ENCODE assay signal across 26 cellular contexts in genomic region chr3:14570864-14571263, GRCh38. TPM values are rescaled to one million over a fixed set of nuclear protein-coding genes. Genes with fewer than 3 reads are reported as not detected.
"Had no signal": no experiment of that assay in that cellular context is flagged by ENCODE, and none has a peak within 500 bp of the region (broad histone marks: within the 10 kb centered on the region; RNA-seq: fewer than 3 reads in every experiment).

No MANE protein-coding gene starts in this region.

- H3K27me3 ChIP-seq: gastrocnemius medialis, ovary, right lobe of liver, vagina had no signal

- H3K4me3 ChIP-seq: coronary artery, gastrocnemius medialis, left lung, lower lobe of right lung, mucosa of descending colon, ovary, right lobe of liver, thoracic aorta, vagina had no signal

- DNase-seq: activated CD4-positive, alpha-beta memory T cell treated with anti-CD3 and anti-CD28 coated beads for 36 hours; activated CD4-positive, alpha-beta T cell treated with anti-CD3 and anti-CD28 coated beads, Interleukin-2, amount 10 ng/mL, durations not matched to agents 24 days and 14 days; activated CD8-positive, alpha-beta memory T cell treated with anti-CD3 and anti-CD28 coated beads, Interleukin-2, amount 50 U/mL, for 48 hours; activated gamma-delta T cell treated with Interleukin-2 at 50 U/mL for 16 hours; activated naive CD4-positive, alpha-beta T cell treated with anti-CD3 and anti-CD28 coated beads, Interleukin-2, amount 50 U/mL, for 16 hours; activated T-cell treated with anti-CD3 and anti-CD28 coated beads, Interleukin-2, amount 50 U/mL, for 4 hours; amniotic stem cell; brain microvascular endothelial cell; effector memory CD8-positive, alpha-beta T cell; erythroblast; gastrocnemius medialis; glutamatergic neuron; lower lobe of right lung; mesenchymal stem cell; mucosa of descending colon; ovary; right lobe of liver; stimulated activated CD4-positive, alpha-beta T cell treated with anti-CD3 and anti-CD28 coated beads, Interleukin-12 subunit alpha, Interleukin-12 subunit beta, amount 100 ng/mL, for 4 hours; stimulated activated CD4-positive, alpha-beta T cell treated with anti-CD3 and anti-CD28 coated beads, Interleukin-4, amount 100 ng/mL, for 24 hours had no signal

- H3K4me1 ChIP-seq: gastrocnemius medialis, left lung, lower lobe of right lung, vagina had no signal

- H3K36me3 ChIP-seq: brain microvascular endothelial cell, gastrocnemius medialis, left lung, lower lobe of right lung, ovary, right lobe of liver, thoracic aorta, vagina, WERI-Rb-1 had no signal

- H3K9me3 ChIP-seq: gastrocnemius medialis, left lung, lower lobe of right lung, mucosa of descending colon, ovary, right lobe of liver, thoracic aorta, vagina had no signal

- H3K27ac ChIP-seq: brain microvascular endothelial cell, coronary artery, gastrocnemius medialis, lower lobe of right lung, ovary, right lobe of liver, thoracic aorta, vagina, WERI-Rb-1 had no signal

RNA-seq across cellular contexts. Expression of gene GRIP2, which starts 30.7 kb away (rescaled TPM):
- total RNA-seq: activated CD4-positive, alpha-beta memory T cell treated with anti-CD3 and anti-CD28 coated beads for 36 hours; activated CD4-positive, alpha-beta T cell treated with anti-CD3 and anti-CD28 coated beads, Interleukin-2, amount 10 ng/mL, durations not matched to agents 24 days and 14 days; activated CD8-positive, alpha-beta memory T cell treated with anti-CD3 and anti-CD28 coated beads for 36 hours; activated T-cell treated with anti-CD3 and anti-CD28 coated beads, Interleukin-2, amount 50 U/mL, for 4 hours; natural killer cell treated with Interleukin-12 subunit alpha and Interleukin-12 subunit beta and Interleukin-15 and Interleukin-18, amount 100 ng/mL, for 72 hours had no signal
